ENCODE assay signal across 17 cellular contexts in genomic region chr16:70551788-70552187, GRCh38.
"Had no signal": no experiment of that assay in that cellular context is flagged by ENCODE, and none has a peak within 500 bp of the region (broad histone marks: within the 10 kb centered on the region; RNA-seq: fewer than 3 reads in every experiment).

No MANE protein-coding gene starts in this region.

- H3K9me3 ChIP-seq: gastrocnemius medialis, heart right ventricle, testis had no signal

- H3K4me3 ChIP-seq: gastrocnemius medialis, heart right ventricle, testis had no signal

- H3K4me1 ChIP-seq: parathyroid adenoma, testis had no signal

- H3K27ac ChIP-seq: gastrocnemius medialis, parathyroid adenoma, testis, VCaP had no signal

- H3K4me1 Mint-ChIP-seq: neural crest cell had no signal

- H3K27ac Mint-ChIP-seq: activated naive CD8-positive, alpha-beta T cell treated with anti-CD3 and anti-CD28 coated beads, Interleukin-2, amount 10 ng/mL, durations not matched to agents 7 days and 5 days; stimulated activated naive CD8-positive, alpha-beta T cell treated with anti-CD3 and anti-CD28 coated beads, Interleukin-15, Interleukin-2, amounts not matched to agents 100 ng/mL and 50 ng/mL, for 24 hours had no signal

- H3K9ac ChIP-seq: parathyroid adenoma had no signal

- FAIRE-seq: endothelial cell of umbilical vein, keratinocyte had no signal

- H3K4me3 Mint-ChIP-seq: activated naive CD8-positive, alpha-beta T cell treated with anti-CD3 and anti-CD28 coated beads, Interleukin-2, amount 10 ng/mL, durations not matched to agents 7 days and 5 days; activated T-cell treated with anti-CD3 and anti-CD28 coated beads, Interleukin-2, amount 50 U/mL, for 4 hours; neural crest cell; stimulated activated naive CD8-positive, alpha-beta T cell treated with anti-CD3 and anti-CD28 coated beads, Interleukin-15, Interleukin-2, amounts not matched to agents 100 ng/mL and 50 ng/mL, for 24 hours had no signal

- H3K9me3 Mint-ChIP-seq: activated naive CD8-positive, alpha-beta T cell treated with anti-CD3 and anti-CD28 coated beads, Interleukin-2, amount 10 ng/mL, durations not matched to agents 7 days and 5 days; activated T-cell treated with anti-CD3 and anti-CD28 coated beads, Interleukin-2, amount 50 U/mL, for 4 hours; neural crest cell; stimulated activated naive CD8-positive, alpha-beta T cell treated with anti-CD3 and anti-CD28 coated beads, Interleukin-15, Interleukin-2, amounts not matched to agents 100 ng/mL and 50 ng/mL, for 24 hours had no signal

- ATAC-seq: activated T-cell treated with anti-CD3 and anti-CD28 coated beads, Interleukin-2, amount 50 U/mL, for 4 hours; gastrocnemius medialis; heart right ventricle; left ventricle myocardium superior had no signal

- DNase-seq: activated CD4-positive, alpha-beta T cell treated with anti-CD3 and anti-CD28 coated beads for 4 hours; activated gamma-delta T cell; activated naive CD8-positive, alpha-beta T cell treated with anti-CD3 and anti-CD28 coated beads, Interleukin-2, amount 10 ng/mL, durations not matched to agents 7 days and 5 days; activated T-cell treated with anti-CD3 and anti-CD28 coated beads, Interleukin-2, amount 50 U/mL, for 4 hours; aorta; gastrocnemius medialis; heart right ventricle; left ventricle myocardium superior; stimulated activated CD4-positive, alpha-beta T cell treated with anti-CD3 and anti-CD28 coated beads, Interleukin-15, amount 100 ng/mL, for 24 hours; stimulated activated CD4-positive, alpha-beta T cell treated with anti-CD3 and anti-CD28 coated beads, Interleukin-4, amount 100 ng/mL, for 24 hours; testis had no signal

- H2AFZ ChIP-seq: parathyroid adenoma had no signal

- H3K27me3 Mint-ChIP-seq: activated naive CD8-positive, alpha-beta T cell treated with anti-CD3 and anti-CD28 coated beads, Interleukin-2, amount 10 ng/mL, durations not matched to agents 7 days and 5 days; stimulated activated naive CD8-positive, alpha-beta T cell treated with anti-CD3 and anti-CD28 coated beads, Interleukin-15, Interleukin-2, amounts not matched to agents 100 ng/mL and 50 ng/mL, for 24 hours had no signal

- H3K27me3 ChIP-seq: gastrocnemius medialis, heart right ventricle, testis had no signal
